In the genomic region with DNA sequence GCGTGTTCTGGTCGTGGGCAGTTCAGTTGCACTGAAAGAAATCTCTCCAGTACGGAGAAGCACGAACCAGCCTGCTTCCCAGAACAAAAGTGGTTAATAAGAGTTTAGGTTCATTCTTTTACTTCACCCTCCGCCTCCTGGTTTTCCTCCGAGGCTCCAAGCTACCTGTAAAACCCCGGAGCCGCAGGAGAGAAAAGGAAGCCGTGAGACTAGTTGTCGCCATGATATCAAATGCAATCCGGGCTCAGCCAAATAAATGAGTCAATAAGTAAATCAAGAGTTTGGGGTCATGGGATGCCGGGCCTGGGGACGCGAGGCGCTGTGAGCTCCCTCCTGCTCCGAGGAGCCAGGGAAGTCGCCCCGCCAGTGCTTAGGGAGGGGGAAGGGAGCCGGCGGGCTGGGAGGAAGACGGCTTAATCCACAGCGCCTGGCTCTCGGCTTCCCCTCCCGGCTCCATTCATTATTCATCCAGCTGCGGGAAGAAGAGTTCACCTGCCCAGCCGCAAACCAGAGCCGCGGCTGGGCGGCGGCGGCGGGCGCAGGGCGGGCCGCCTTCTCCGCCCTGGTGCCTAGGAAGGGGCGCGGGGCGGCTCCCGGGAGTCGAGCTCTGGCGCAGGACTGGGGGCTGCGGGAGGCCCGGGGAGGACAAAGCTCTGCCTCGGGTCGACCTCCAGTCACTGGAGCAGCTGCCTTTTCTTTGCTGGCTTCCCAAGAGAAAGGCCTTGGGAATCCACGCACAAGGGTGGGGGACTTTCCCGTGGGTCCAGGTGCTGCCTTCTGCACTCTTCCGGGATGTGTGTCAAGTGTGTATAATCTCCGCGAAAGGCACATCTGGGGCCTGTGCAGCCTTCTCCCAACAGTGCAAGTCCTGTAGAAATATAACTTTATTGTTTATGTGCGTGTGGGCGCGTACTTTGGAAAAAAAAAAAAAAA, we compare ENCODE assay signal across 8 cellular contexts. TPM values are rescaled to one million over a fixed set of nuclear protein-coding genes. Genes with fewer than 3 reads are reported as not detected.
DNase-seq lines count a peak whose midpoint lies in the region; ATAC-seq and TF ChIP-seq lines count a peak whose summit lies in the region.

No MANE protein-coding gene starts in this region.

- no peaks in the 10 kb centered on the region for H3K36me3 ChIP-seq in iPS-20b (ENCODE audit: insufficient read depth, low read depth, low read length)

- no peaks in the 10 kb centered on the region; the same call in 1 of the 2 replicates for H3K27me3 ChIP-seq in iPS-20b (ENCODE audit: insufficient read depth, low read length)

- H3K4me3 ChIP-seq in iPS-20b (ENCODE audit: low read length) (peak overlapping the region; percentile 91), skeletal muscle cell (ENCODE audit: low read depth, low read length) (peak overlapping the region; percentile 67)

- no peak overlapping the region for H3K27ac Mint-ChIP-seq in activated naive CD4-positive, alpha-beta T cell treated with anti-CD3 and anti-CD28 coated beads, Interleukin-2, amount 50 U/mL, for 24 hours
- H3K27ac Mint-ChIP-seq in brain: peak overlapping the region in 4 of 5 experiments; percentile 72 to 91 (median 81)

- H3K9me3 Mint-ChIP-seq in activated naive CD4-positive, alpha-beta T cell treated with anti-CD3 and anti-CD28 coated beads, Interleukin-2, amount 50 U/mL, for 24 hours: no peaks in the 10 kb centered on the region
- no peaks in the 10 kb centered on the region for H3K9me3 Mint-ChIP-seq in brain

- H3K4me3 Mint-ChIP-seq in activated naive CD4-positive, alpha-beta T cell treated with anti-CD3 and anti-CD28 coated beads, Interleukin-2, amount 50 U/mL, for 24 hours: peak overlapping the region; percentile 78
- H3K4me3 Mint-ChIP-seq in brain: peak overlapping the region; percentile 90 to 97 (median 94)

- peaks cover 21% of the 10 kb centered on the region; the same call in 1 of the 2 replicates for H3K4me1 ChIP-seq in iPS-20b (ENCODE audit: insufficient read depth, low read length)

- peak overlapping the region; percentile 27 for H3K27ac ChIP-seq in iPS-20b (ENCODE audit: low read length)

- no peak for ATAC-seq in GM18861 (IDR thresholded peaks at IDR 0.05; ENCODE audit: unreplicated experiment)

- H3K9me3 ChIP-seq in iPS-20b (ENCODE audit: insufficient read depth, low read depth, low read length): no peaks in the 10 kb centered on the region

- peaks cover 26% of the 10 kb centered on the region for H3K4me1 Mint-ChIP-seq in activated naive CD4-positive, alpha-beta T cell treated with anti-CD3 and anti-CD28 coated beads, Interleukin-2, amount 50 U/mL, for 24 hours
- peaks cover 27% of the 10 kb centered on the region for H3K4me1 Mint-ChIP-seq in brain

- H3K9ac ChIP-seq in iPS-20b (ENCODE audit: low read depth, low read length): peak overlapping the region; percentile 91

- TF ChIP-seq CTCF in brain (conservative IDR thresholded peaks at IDR 0.05): no peak

- no peaks in the 10 kb centered on the region for H3K36me3 Mint-ChIP-seq in activated naive CD4-positive, alpha-beta T cell treated with anti-CD3 and anti-CD28 coated beads, Interleukin-2, amount 50 U/mL, for 24 hours
- no peaks in the 10 kb centered on the region for H3K36me3 Mint-ChIP-seq in brain

- no peak for DNase-seq in activated naive CD4-positive, alpha-beta T cell (lab: John Stamatoyannopoulos, UW)
- peak; percentile 8 for DNase-seq in NCI-H526 treated with DMSO at 0.1 percent for 48 hours (lab: John Stamatoyannopoulos, UW)
- DNase-seq in skeletal muscle cell (ENCODE audit: low read depth): no peak
- no peak for DNase-seq in SKM-1 treated with dmso at 0.1 percent for 144 hours (lab: John Stamatoyannopoulos, UW; ENCODE audit: unreplicated experiment)

- H3K27me3 Mint-ChIP-seq in activated naive CD4-positive, alpha-beta T cell treated with anti-CD3 and anti-CD28 coated beads, Interleukin-2, amount 50 U/mL, for 24 hours: peaks cover 46% of the 10 kb centered on the region
- peaks cover 21% of the 10 kb centered on the region for H3K27me3 Mint-ChIP-seq in brain

RNA-seq across cellular contexts. Expression of a gene that starts 1.7 kb away (rescaled TPM):
- 6.3 TPM for polyA plus RNA-seq in brain (ENCODE audit: insufficient read depth, low read depth, low replicate concordance)
